14 cellular contexts compared by ENCODE assay signal in the genomic region with DNA sequence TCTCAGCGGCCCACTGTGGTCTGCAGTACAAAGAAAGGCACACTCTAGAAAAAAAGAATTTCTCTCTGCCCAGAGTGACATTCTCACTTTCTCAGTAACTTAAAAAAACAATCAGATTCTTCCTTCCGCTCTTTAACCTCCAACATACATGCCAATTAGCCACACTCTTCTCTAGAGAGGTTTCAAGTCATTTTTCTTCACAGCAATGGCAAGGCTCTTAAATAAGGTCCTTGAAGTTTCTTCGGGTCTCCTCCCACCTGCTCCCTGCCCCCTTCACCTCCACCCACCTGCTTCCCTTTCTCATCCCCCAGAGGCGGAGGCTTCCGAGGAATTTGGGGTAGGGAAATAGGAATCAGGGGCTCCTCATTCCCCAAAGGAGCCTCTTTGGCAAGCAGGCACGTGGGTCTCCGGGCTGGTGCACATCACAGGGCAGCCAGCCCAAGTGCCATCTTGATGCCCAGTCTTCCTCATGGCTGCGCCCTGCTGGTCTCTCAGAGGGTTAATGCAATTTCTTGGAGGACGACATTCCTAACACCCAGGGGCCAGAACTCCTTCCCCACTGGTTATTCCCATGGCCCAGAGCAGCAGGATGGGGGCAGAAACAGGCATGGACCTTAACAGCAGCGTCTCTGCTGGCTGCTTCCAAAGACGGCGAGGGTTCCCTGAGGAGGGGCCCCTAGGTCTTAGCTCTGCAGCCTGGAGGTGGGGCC. TPM values are rescaled to one million over a fixed set of nuclear protein-coding genes. Genes with fewer than 3 reads are reported as not detected.
DNase-seq lines count a peak whose midpoint lies in the region; ATAC-seq and TF ChIP-seq lines count a peak whose summit lies in the region.
"Had no signal": no experiment of that assay in that cellular context is flagged by ENCODE, and none has a peak within 500 bp of the region (broad histone marks: within the 10 kb centered on the region; RNA-seq: fewer than 3 reads in every experiment).

No MANE protein-coding gene starts in this region.

- H3K4me1 ChIP-seq in HUES48 (ENCODE audit: control insufficient read depth, insufficient read depth, low read length) (peaks cover 22% of the 10 kb centered on the region), psoas muscle (peaks cover 23% of the 10 kb centered on the region)

- H3K36me3 Mint-ChIP-seq in activated T-cell treated with anti-CD3 and anti-CD28 coated beads, Interleukin-2, amount 50 U/mL, for 72 hours (ENCODE audit: insufficient read depth in 2 of 2) = no peaks in the 10 kb centered on the region
- no peaks in the 10 kb centered on the region for H3K36me3 Mint-ChIP-seq in brain

- H3K27ac Mint-ChIP-seq in activated T-cell treated with anti-CD3 and anti-CD28 coated beads, Interleukin-2, amount 50 U/mL, for 72 hours = no peak overlapping the region
- H3K27ac Mint-ChIP-seq in brain = peak overlapping the region; percentile 29 to 93 (median 88)

- H3K4me1 Mint-ChIP-seq in activated T-cell treated with anti-CD3 and anti-CD28 coated beads, Interleukin-2, amount 50 U/mL, for 72 hours (ENCODE audit: low read depth) = peaks cover 22% of the 10 kb centered on the region
- peaks cover 53% of the 10 kb centered on the region for H3K4me1 Mint-ChIP-seq in brain

- no peaks in the 10 kb centered on the region for H3K27me3 Mint-ChIP-seq in activated T-cell treated with anti-CD3 and anti-CD28 coated beads, Interleukin-2, amount 50 U/mL, for 72 hours (ENCODE audit: low read depth)
- peaks cover 19% of the 10 kb centered on the region for H3K27me3 Mint-ChIP-seq in brain

- peak overlapping the region; percentile 76 to 84 for H3K4me3 Mint-ChIP-seq in activated T-cell treated with anti-CD3 and anti-CD28 coated beads, Interleukin-2, amount 50 U/mL, for 72 hours
- peak overlapping the region in 3 of 5 experiments; percentile 31 to 72 (median 57) for H3K4me3 Mint-ChIP-seq in brain

- H3K36me3 ChIP-seq in HUES48 (ENCODE audit: control insufficient read depth, insufficient read depth, low read length) (no peaks in the 10 kb centered on the region), psoas muscle (ENCODE audit: insufficient read depth in 1 of 2, low read depth in 1 of 2) (no peaks in the 10 kb centered on the region)

- H3K9ac ChIP-seq in HUES48 (ENCODE audit: low read depth, low read length) = no peak overlapping the region

- peak; percentile 48 to 56 for ATAC-seq in activated T-cell treated with anti-CD3 and anti-CD28 coated beads, Interleukin-2, amount 50 U/mL, for 72 hours (replicated peaks in 1 of 2)
- ATAC-seq in psoas muscle = no peak
- no peak for ATAC-seq in GM19023 (IDR thresholded peaks at IDR 0.05; ENCODE audit: unreplicated experiment)
- ATAC-seq: mucosa of descending colon had no signal

- TF ChIP-seq CTCF in brain (conservative IDR thresholded peaks at IDR 0.05) (no peak), psoas muscle (IDR thresholded peaks at IDR 0.05) (no peak)

- WGBS in psoas muscle, 3 donors = 35 to 43% (median 39%) methylated on average over 12 of the region's 12 CpGs

- intact Hi-C loops in psoas muscle (cut with DNase I) = no loop called here

- no peak for DNase-seq in activated T-cell treated with anti-CD3 and anti-CD28 coated beads, Interleukin-2, amount 50 U/mL, for 72 hours
- no peak for DNase-seq in activated T-cell treated with anti-CD3 and anti-CD28 coated beads, Interleukin-2, amount 50 U/mL, for 1 hour
- DNase-seq in psoas muscle = no peak
- DNase-seq in inferior parietal cortex (ENCODE audit: extremely low spot score) = no peak
- no peak for DNase-seq in NCI-H526 treated with DMSO at 0.1 percent for 48 hours (lab: John Stamatoyannopoulos, UW)
- DNase-seq: hippocampal formation, mucosa of descending colon, NCI-H1092 treated with DMSO at 0.1 percent for 48 hours, NCI-H774, SW 1271 had no signal

- no peaks in the 10 kb centered on the region for H3K27me3 ChIP-seq in HUES48 (ENCODE audit: control insufficient read depth, insufficient read depth, low read length)
- H3K27me3 ChIP-seq in psoas muscle (ENCODE audit: insufficient read depth in 3 of 3, low read length in 2 of 3) = no peaks in the 10 kb centered on the region

- H3K27ac ChIP-seq in HUES48 (ENCODE audit: low read depth, low read length) = peak overlapping the region; percentile 60
- peak overlapping the region; percentile 16 for H3K27ac ChIP-seq in psoas muscle
- H3K27ac ChIP-seq: epithelial cell of prostate had no signal

- no peak overlapping the region for H3K4me3 ChIP-seq in HUES48 (ENCODE audit: low read depth, low read length)
- H3K4me3 ChIP-seq in psoas muscle = peak overlapping the region; percentile 60
- H3K4me3 ChIP-seq: mucosa of descending colon had no signal

- H3K9me3 Mint-ChIP-seq in activated T-cell treated with anti-CD3 and anti-CD28 coated beads, Interleukin-2, amount 50 U/mL, for 72 hours = no peaks in the 10 kb centered on the region
- peaks cover 0 to 7% (median 0%) of the 10 kb centered on the region in 5 experiments for H3K9me3 Mint-ChIP-seq in brain

- H3K9me3 ChIP-seq in HUES48 (ENCODE audit: control insufficient read depth, insufficient read depth, low read length) = no peaks in the 10 kb centered on the region
- no peaks in the 10 kb centered on the region for H3K9me3 ChIP-seq in psoas muscle
- H3K9me3 ChIP-seq: mucosa of descending colon had no signal

RNA-seq across cellular contexts. Expression of gene MEOX1, which starts 0.9 kb away (rescaled TPM):
- under 1 TPM; 0.36 to 0.37 TPM for total RNA-seq in activated T-cell treated with anti-CD3 and anti-CD28 coated beads, Interleukin-2, amount 50 U/mL, for 72 hours
- polyA plus RNA-seq in brain (ENCODE audit: insufficient read depth, low read depth, low replicate concordance) (not detected), psoas muscle (1 to 10 TPM; 4.5 to 6.7 (median 5.0) TPM)
- total RNA-seq in psoas muscle = 1 to 10 TPM; 3.9 to 8.7 (median 6.4) TPM

Comparison
In these comparisons a context has a peak if more than half of its experiments do, and no peak if none do; other contexts are left out.
1. ATAC-seq: peak in activated T-cell treated with anti-CD3 and anti-CD28 coated beads, Interleukin-2, amount 50 U/mL, for 72 hours (2 of 2); none in psoas muscle (0 of 4) and GM19023 (single experiment).